1 cellular context compared by ENCODE assay signal in genomic region chr15:40435331-40436089, GRCh38.
TF ChIP-seq lines count a peak whose summit lies in the region.

No MANE protein-coding gene starts in this region.

TF ChIP-seq in IMR-90, 13 proteins besides CTCF, POLR2A, EP300 and RAD21 (continued from another document):
- TF ChIP-seq, protein P1, sequence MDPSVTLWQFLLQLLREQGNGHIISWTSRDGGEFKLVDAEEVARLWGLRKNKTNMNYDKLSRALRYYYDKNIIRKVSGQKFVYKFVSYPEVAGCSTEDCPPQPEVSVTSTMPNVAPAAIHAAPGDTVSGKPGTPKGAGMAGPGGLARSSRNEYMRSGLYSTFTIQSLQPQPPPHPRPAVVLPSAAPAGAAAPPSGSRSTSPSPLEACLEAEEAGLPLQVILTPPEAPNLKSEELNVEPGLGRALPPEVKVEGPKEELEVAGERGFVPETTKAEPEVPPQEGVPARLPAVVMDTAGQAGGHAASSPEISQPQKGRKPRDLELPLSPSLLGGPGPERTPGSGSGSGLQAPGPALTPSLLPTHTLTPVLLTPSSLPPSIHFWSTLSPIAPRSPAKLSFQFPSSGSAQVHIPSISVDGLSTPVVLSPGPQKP (IDR thresholded peaks at IDR 0.05; ENCODE audit: borderline replicate concordance, low read depth, low read length) = no peak
- TF ChIP-seq RFX5 (IDR thresholded peaks at IDR 0.05; ENCODE audit: low read depth, low read length) (no peak), CHD1 (IDR thresholded peaks at IDR 0.05; ENCODE audit: low read depth, low read length) (no peak), FOS (IDR thresholded peaks at IDR 0.05; ENCODE audit: low read depth, low read length) (no peak), SMC3 (IDR thresholded peaks at IDR 0.05; ENCODE audit: low read depth, low read length) (no peak), RCOR1 (IDR thresholded peaks at IDR 0.05; ENCODE audit: insufficient replicate concordance, low read length) (no peak)
